In genomic region chr6:50713977-50714486, GRCh38 we compare ENCODE assay signal across 27 cellular contexts. TPM values are rescaled to one million over a fixed set of nuclear protein-coding genes. Genes with fewer than 3 reads are reported as not detected.
"Had no signal": no experiment of that assay in that cellular context is flagged by ENCODE, and none has a peak within 500 bp of the region (broad histone marks: within the 10 kb centered on the region; RNA-seq: fewer than 3 reads in every experiment).

No MANE protein-coding gene starts in this region.

- H3K4me3 Mint-ChIP-seq: effector memory CD8-positive, alpha-beta T cell; natural killer cell had no signal

- H3K27ac ChIP-seq: epithelial cell of prostate, hepatocyte, tibial nerve, uterus, WERI-Rb-1 had no signal

- H3K27ac Mint-ChIP-seq: activated naive CD4-positive, alpha-beta T cell treated with anti-CD3 and anti-CD28 coated beads, Interleukin-2, amount 50 U/mL, for 72 hours; effector memory CD8-positive, alpha-beta T cell; natural killer cell had no signal

- H3K9me3 ChIP-seq: tibial nerve, uterus had no signal

- H3K36me3 ChIP-seq: tibial nerve, uterus, WERI-Rb-1 had no signal

- H3K4me1 ChIP-seq: uterus had no signal

- H3K4me3 ChIP-seq: hepatocyte, lung, tibial nerve, uterus had no signal

- FAIRE-seq: keratinocyte had no signal

- H3K4me1 Mint-ChIP-seq: natural killer cell had no signal

- DNase-seq: activated CD4-positive, alpha-beta T cell treated with anti-CD3 and anti-CD28 coated beads for 4 hours; activated CD8-positive, alpha-beta memory T cell treated with anti-CD3 and anti-CD28 coated beads, Interleukin-2, amount 50 U/mL, for 4 hours; activated effector memory CD4-positive, alpha-beta T cell treated with anti-CD3 and anti-CD28 coated beads, Interleukin-2, amount 50 U/mL, for 16 hours; activated T-cell treated with anti-CD3 and anti-CD28 coated beads, Interleukin-2, amount 50 U/mL, for 48 hours; caudate nucleus; effector memory CD8-positive, alpha-beta T cell; foreskin fibroblast; natural killer cell; nucleus accumbens; stimulated activated CD4-positive, alpha-beta T cell treated with anti-CD3 and anti-CD28 coated beads, Interleukin-12 subunit alpha, Interleukin-12 subunit beta, amount 100 ng/mL, for 4 hours; stimulated activated CD4-positive, alpha-beta T cell treated with anti-CD3 and anti-CD28 coated beads, Interleukin-1b, Interleukin-23, amount 100 ng/mL, for 48 hours; stimulated activated CD8-positive, alpha-beta memory T cell treated with anti-CD3 and anti-CD28 coated beads, Interleukin-4, amount 100 ng/mL, for 48 hours; stimulated activated naive CD4-positive, alpha-beta T cell treated with Interleukin-2 at 50 U/mL for 16 hours; uterus had no signal

- H3K36me3 Mint-ChIP-seq: brain had no signal

RNA-seq across cellular contexts. Expression of gene TFAP2D, which starts 0.7 kb away (rescaled TPM):
- total RNA-seq: activated naive CD4-positive, alpha-beta T cell treated with anti-CD3 and anti-CD28 coated beads, Interleukin-2, amount 50 U/mL, for 72 hours; dermis microvascular lymphatic vessel endothelial cell; glomerular endothelial cell; left lobe of liver; lung; natural killer cell; posterior vena cava; T-helper 2 cell treated with Interferon-gamma antibody and Interleukin-4, amounts not matched to agents 100 ng/mL and 5 ng/mL, for 36 hours; tibial nerve; uterus had no signal
- polyA plus RNA-seq: hepatocyte, keratinocyte, lung had no signal
